ENCODE assay signal across 8 cellular contexts in genomic region chr1:154405762-154406571, GRCh38. TPM values are rescaled to one million over a fixed set of nuclear protein-coding genes. Genes with fewer than 3 reads are reported as not detected.
DNase-seq lines count a peak whose midpoint lies in the region; ATAC-seq and TF ChIP-seq lines count a peak whose summit lies in the region.

No MANE protein-coding gene starts in this region.

- H3K4me3 ChIP-seq in GM12864 (ENCODE audit: low read depth, low read length) (peak overlapping the region; percentile 82), iPS-11a (ENCODE audit: low read depth, low read length) (peak overlapping the region; percentile 56), gastrocnemius medialis (peak overlapping the region; percentile 90 to 96 (median 93))

- no peaks in the 10 kb centered on the region for H3K27me3 ChIP-seq in gastrocnemius medialis

- ATAC-seq in HG02885 (IDR thresholded peaks at IDR 0.05; ENCODE audit: poor library complexity, unreplicated experiment) (peak; percentile 10), gastrocnemius medialis (peak; percentile 64 to 65), HG03196 (IDR thresholded peaks at IDR 0.05; ENCODE audit: unreplicated experiment) (no peak), HG03571 (IDR thresholded peaks at IDR 0.05; ENCODE audit: unreplicated experiment) (no peak)

- intact Hi-C loops in gastrocnemius medialis (cut with DNase I; ENCODE audit: low total_unique reads) = loop anchor here (1.0 to 10.0 kb wide), 5 partner anchors 13 to 729 kb away; partner anchors contain the start of genes AQP10, ATP8B2 and SLC50A1

- H3K27ac ChIP-seq in gastrocnemius medialis = peak overlapping the region; percentile 99 to 100 (median 100)

- peak in 1 of 2 donors; percentile 55 for TF ChIP-seq POLR2A in gastrocnemius medialis (IDR thresholded peaks at IDR 0.05)

- in situ Hi-C loops in gastrocnemius medialis (cut with MboI; ENCODE audit: low sequenced_read_pairs in 4 of 4) = no loop called here

- peaks cover 0 to 6% of the 10 kb centered on the region in 2 donors for H3K36me3 ChIP-seq in gastrocnemius medialis

- TF ChIP-seq CTCF in GM12864 (IDR thresholded peaks at IDR 0.05; ENCODE audit: low read depth, low read length, missing control alignments) (peak; percentile 62), gastrocnemius medialis (IDR thresholded peaks at IDR 0.05 in 4 of 5, conservative IDR thresholded peaks at IDR 0.05 in 1 of 5) (peak in 4 of 5 experiments; percentile 8 to 31 (median 18))

- peaks cover 34 to 49% of the 10 kb centered on the region in 2 donors for H3K4me1 ChIP-seq in gastrocnemius medialis

- H3K9me3 ChIP-seq in gastrocnemius medialis = no peaks in the 10 kb centered on the region

- DNase-seq in GM12864 (ENCODE audit: low read depth) = no peak
- peak; percentile 50 for DNase-seq in T follicular helper cell (ENCODE audit: low read depth)
- peak; percentile 74 for DNase-seq in astrocyte of the hippocampus (ENCODE audit: low read depth, low spot score)
- DNase-seq in gastrocnemius medialis = peak; percentile 92 to 97

RNA-seq across cellular contexts. Expression of gene IL6R, which starts 0.8 kb away (rescaled TPM):
- 100 to 1,000 TPM; 271 to 435 (median 367) TPM for total RNA-seq in gastrocnemius medialis

Comparison
In these comparisons a context has a peak if more than half of its experiments do, and no peak if none do; other contexts are left out.
1. ATAC-seq: peak in HG02885 (single experiment) and gastrocnemius medialis (2 of 2); none in HG03196 (single experiment) and HG03571 (single experiment).
2. Peak in every context shown above with its lines, with median percentiles within 50 percentile points of each other: H3K4me3 ChIP-seq.